Comparison of ENCODE assay signal across 28 cellular contexts in the genomic region with DNA sequence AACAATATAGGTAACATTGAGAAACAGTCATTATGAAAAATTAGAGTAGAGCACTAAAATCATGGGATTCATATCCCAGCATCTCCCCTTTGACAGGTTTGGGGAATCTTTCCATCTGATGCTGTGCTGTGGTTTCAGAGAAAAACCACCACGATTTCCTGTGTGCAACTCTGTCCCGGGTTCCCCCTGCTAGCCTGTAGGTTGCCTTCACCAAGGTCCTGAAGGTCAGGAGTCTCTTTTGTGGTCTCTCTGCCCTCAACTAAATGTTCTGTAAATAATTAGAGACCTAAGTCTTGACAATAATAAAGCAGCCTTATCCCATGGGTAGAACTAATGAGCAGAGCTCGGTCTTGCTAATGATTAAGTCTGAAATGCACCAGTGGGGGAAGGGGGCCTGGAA.
"Had no signal": no experiment of that assay in that cellular context is flagged by ENCODE, and none has a peak within 500 bp of the region (broad histone marks: within the 10 kb centered on the region; RNA-seq: fewer than 3 reads in every experiment).

No MANE protein-coding gene starts in this region.

- H3K4me3 Mint-ChIP-seq: activated naive CD8-positive, alpha-beta T cell; immature natural killer cell; mesothelial cell of epicardium; naive B cell; neural crest cell had no signal

- H3K9me3 ChIP-seq: body of pancreas, colonic mucosa, heart left ventricle, pancreas, right atrium auricular region, tibial nerve had no signal

- H3K27me3 ChIP-seq: body of pancreas, cardiac muscle cell, colonic mucosa, heart left ventricle, pancreas, right atrium auricular region, tibial nerve had no signal

- H3K4me3 ChIP-seq: body of pancreas, cardiac muscle cell, colonic mucosa, heart left ventricle, pancreas, right atrium auricular region, tibial nerve had no signal

- DNase-seq: activated CD4-positive, alpha-beta T cell treated with anti-CD3 and anti-CD28 coated beads for 4 hours; activated CD4-positive, alpha-beta T cell treated with anti-CD3 and anti-CD28 coated beads, Interleukin-2, amount 50 U/mL, for 4 hours; activated CD8-positive, alpha-beta memory T cell treated with anti-CD3 and anti-CD28 coated beads for 24 hours; activated effector memory CD4-positive, alpha-beta T cell treated with Interleukin-2 at 50 U/mL for 16 hours; activated naive CD4-positive, alpha-beta T cell treated with Interleukin-2 at 50 U/mL for 16 hours; anterior cingulate cortex; body of pancreas; cerebellar nuclear complex; colonic mucosa; effector CD8-positive, alpha-beta T cell; heart left ventricle; hypothalamus; immature natural killer cell; kidney; left colon; naive B cell; nucleus accumbens; pancreas; stimulated activated CD4-positive, alpha-beta T cell treated with anti-CD3 and anti-CD28 coated beads, Interleukin-15, amount 100 ng/mL, for 24 hours; stimulated activated CD4-positive, alpha-beta T cell treated with anti-CD3 and anti-CD28 coated beads, Interleukin-2, amount 100 ng/mL, for 24 hours; stimulated activated naive CD4-positive, alpha-beta T cell treated with Interleukin-2 at 50 U/mL for 16 hours had no signal

- H3K36me3 Mint-ChIP-seq: activated naive CD8-positive, alpha-beta T cell; immature natural killer cell; mesothelial cell of epicardium; naive B cell had no signal

- H3K4me1 Mint-ChIP-seq: immature natural killer cell, naive B cell had no signal

- H3K9me3 Mint-ChIP-seq: immature natural killer cell, mesothelial cell of epicardium, neural crest cell had no signal

- H3K36me3 ChIP-seq: cardiac muscle cell, colonic mucosa, heart left ventricle, pancreas, right atrium auricular region, tibial nerve had no signal

- ATAC-seq: body of pancreas, heart left ventricle, left colon, pancreas had no signal

- H3K27ac ChIP-seq: body of pancreas, cardiac muscle cell, colonic mucosa, heart left ventricle, pancreas, right atrium auricular region, tibial nerve, VCaP had no signal

- H3K27ac Mint-ChIP-seq: activated naive CD8-positive, alpha-beta T cell; immature natural killer cell; mesothelial cell of epicardium had no signal

- H3K4me1 ChIP-seq: colonic mucosa, right atrium auricular region, tibial nerve had no signal
